12 cellular contexts compared by ENCODE assay signal in the genomic region with DNA sequence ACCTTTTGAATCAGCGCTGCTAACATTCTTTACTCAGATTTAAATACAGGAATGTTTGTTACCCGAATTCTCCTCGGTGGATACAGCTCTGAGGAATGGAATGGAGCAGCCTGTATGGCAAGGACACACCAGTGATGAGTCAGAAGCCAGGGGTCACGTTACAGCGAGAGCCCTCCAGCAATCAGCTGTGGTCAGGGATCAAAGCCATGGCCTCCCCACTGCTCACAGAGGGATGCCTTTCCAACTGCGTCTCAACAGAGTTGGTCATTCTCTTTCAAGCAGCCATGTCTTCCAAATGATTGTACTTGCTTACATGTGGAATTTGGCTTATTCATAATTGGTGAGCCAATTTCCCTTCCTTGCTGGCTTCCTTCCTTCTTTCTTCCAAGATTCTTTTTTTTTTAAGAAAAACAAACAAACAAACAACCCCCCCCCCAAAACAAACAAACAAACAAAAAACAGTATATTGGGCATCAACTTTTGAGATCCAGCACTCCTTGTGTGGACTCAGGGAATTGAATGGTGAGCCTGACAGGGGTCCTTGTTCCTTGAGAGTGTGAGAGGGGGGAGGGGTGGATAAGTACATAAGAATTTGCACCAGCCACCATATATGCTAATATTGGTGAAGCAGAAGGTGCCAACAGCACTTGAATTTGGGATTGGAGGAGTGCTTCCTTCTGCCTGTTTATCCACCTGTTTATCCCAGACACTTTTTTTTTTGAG.
DNase-seq lines count a peak whose midpoint lies in the region; ATAC-seq and TF ChIP-seq lines count a peak whose summit lies in the region.
"Had no signal": no experiment of that assay in that cellular context is flagged by ENCODE, and none has a peak within 500 bp of the region (broad histone marks: within the 10 kb centered on the region; RNA-seq: fewer than 3 reads in every experiment).

No MANE protein-coding gene starts in this region.

- peak overlapping the region; percentile 73 for H3K27ac ChIP-seq in AG04450 (ENCODE audit: low read depth, low read length)
- H3K27ac ChIP-seq in endodermal cell (ENCODE audit: low read depth, low read length) = peak overlapping the region; percentile 85

- CTCF ChIA-PET in AG04450 (lab: Charles Lee) = interaction anchor here (1.0 to 1.8 kb wide), 3 partner anchors 11 to 119 kb away, joined by 3 to 6 read pairs (median 3); no protein-coding TSS in a partner anchor

- peaks cover 67% of the 10 kb centered on the region for H3K4me1 Mint-ChIP-seq in endodermal cell
- H3K4me1 Mint-ChIP-seq in T-helper 2 cell treated with Interferon-gamma antibody and Interleukin-4, amounts not matched to agents 5 μg/mL and 100 μg/mL, for 36 hours (ENCODE audit: low read depth) = no peaks in the 10 kb centered on the region
- H3K4me1 Mint-ChIP-seq: activated T-helper 17 cell treated with anti-CD3 and anti-CD28 coated beads, Interleukin-2, amount 50 U/mL, for 72 hours had no signal

- H3K36me3 ChIP-seq in endodermal cell (ENCODE audit: control insufficient read depth, insufficient read depth, low read length) (no peaks in the 10 kb centered on the region), mucosa of descending colon (ENCODE audit: low read depth) (no peaks in the 10 kb centered on the region)

- H3K4me3 ChIP-seq in AG04450 (ENCODE audit: low read depth, low read length) = no peak overlapping the region
- no peak overlapping the region for H3K4me3 ChIP-seq in endodermal cell (ENCODE audit: low read length)
- H3K4me3 ChIP-seq in mucosa of descending colon = no peak overlapping the region

- H3K27me3 ChIP-seq in AG04450 (ENCODE audit: control insufficient read depth, insufficient read depth, low read length) = no peaks in the 10 kb centered on the region
- H3K27me3 ChIP-seq in endodermal cell (ENCODE audit: control insufficient read depth, insufficient read depth, low read length, poor library complexity, severe bottlenecking) = no peaks in the 10 kb centered on the region

- H3K36me3 Mint-ChIP-seq in endodermal cell (ENCODE audit: low read depth) = peaks cover 3% of the 10 kb centered on the region
- peaks cover 4% of the 10 kb centered on the region for H3K36me3 Mint-ChIP-seq in T-helper 2 cell treated with Interferon-gamma antibody and Interleukin-4, amounts not matched to agents 5 μg/mL and 100 μg/mL, for 36 hours (ENCODE audit: low read depth)
- H3K36me3 Mint-ChIP-seq: natural killer cell had no signal

- peak overlapping the region; percentile 16 for H3K9ac ChIP-seq in endodermal cell (ENCODE audit: extremely low read depth, low read length, poor library complexity, severe bottlenecking)

- no peaks in the 10 kb centered on the region for H3K9me3 Mint-ChIP-seq in endodermal cell
- no peaks in the 10 kb centered on the region for H3K9me3 Mint-ChIP-seq in T-helper 2 cell treated with Interferon-gamma antibody and Interleukin-4, amounts not matched to agents 5 μg/mL and 100 μg/mL, for 36 hours
- H3K9me3 Mint-ChIP-seq: activated T-helper 17 cell treated with anti-CD3 and anti-CD28 coated beads, Interleukin-2, amount 50 U/mL, for 72 hours; CD8-positive, alpha-beta memory T cell; natural killer cell had no signal

- no peak for TF ChIP-seq CTCF in AG04450 (IDR thresholded peaks at IDR 0.05; ENCODE audit: low read depth, low read length)
- no peak for TF ChIP-seq CTCF in endodermal cell (conservative IDR thresholded peaks at IDR 0.05)
- no peak for TF ChIP-seq CTCF in mucosa of descending colon (IDR thresholded peaks at IDR 0.05)

- no peaks in the 10 kb centered on the region; the same call in 1 of the 2 replicates for H3K9me3 ChIP-seq in AG04450 (ENCODE audit: control insufficient read depth, insufficient read depth, low read length)
- no peaks in the 10 kb centered on the region for H3K9me3 ChIP-seq in endodermal cell (ENCODE audit: control insufficient read depth, low read length)
- H3K9me3 ChIP-seq in mucosa of descending colon = no peaks in the 10 kb centered on the region

- H3K4me1 ChIP-seq in endodermal cell (ENCODE audit: control insufficient read depth, insufficient read depth, low read length) (peaks cover 20% of the 10 kb centered on the region), mucosa of descending colon (ENCODE audit: low read depth) (no peaks in the 10 kb centered on the region)

- H3K4me3 Mint-ChIP-seq in endodermal cell = no peak overlapping the region
- H3K4me3 Mint-ChIP-seq in T-helper 2 cell treated with Interferon-gamma antibody and Interleukin-4, amounts not matched to agents 5 μg/mL and 100 μg/mL, for 36 hours = no peak overlapping the region
- H3K4me3 Mint-ChIP-seq: activated T-helper 17 cell treated with anti-CD3 and anti-CD28 coated beads, Interleukin-2, amount 50 U/mL, for 72 hours; CD8-positive, alpha-beta memory T cell; natural killer cell had no signal

- intact Hi-C loops in mucosa of descending colon (cut with DNase I, micrococcal nuclease) = no loop called here

- peak; percentile 100 for DNase-seq in AG04450 (ENCODE audit: low read depth, low spot score)
- peak; percentile 9 for DNase-seq in NCI-H146 treated with DMSO at 0.1 percent for 48 hours (lab: John Stamatoyannopoulos, UW; ENCODE audit: unreplicated experiment)
- peak; percentile 96 for DNase-seq in endodermal cell
- peak in 1 of 3 donors; percentile 20 for DNase-seq in mucosa of descending colon
- no peak for DNase-seq in T-helper 2 cell treated with Interferon-gamma antibody and Interleukin-4, amounts not matched to agents 5 μg/mL and 100 μg/mL, for 36 hours (ENCODE audit: low spot score)
- DNase-seq in COR-L47 (lab: John Stamatoyannopoulos, UW) = no peak
- DNase-seq: CD8-positive, alpha-beta memory T cell; natural killer cell; NCI-H510A treated with DMSO at 0.1 percent for 48 hours had no signal

- no peaks in the 10 kb centered on the region for H3K27me3 Mint-ChIP-seq in endodermal cell (ENCODE audit: insufficient read depth)
- H3K27me3 Mint-ChIP-seq in T-helper 2 cell treated with Interferon-gamma antibody and Interleukin-4, amounts not matched to agents 5 μg/mL and 100 μg/mL, for 36 hours (ENCODE audit: low read depth) = peaks cover 11% of the 10 kb centered on the region
- H3K27me3 Mint-ChIP-seq: activated T-helper 17 cell treated with anti-CD3 and anti-CD28 coated beads, Interleukin-2, amount 50 U/mL, for 72 hours had no signal

- peak; percentile 53 for ATAC-seq in mucosa of descending colon
- no peak for ATAC-seq in HG02623 (IDR thresholded peaks at IDR 0.05; ENCODE audit: unreplicated experiment)
- ATAC-seq in HG02571 (IDR thresholded peaks at IDR 0.05; ENCODE audit: unreplicated experiment) = no peak
- ATAC-seq: activated T-helper 17 cell treated with anti-CD3 and anti-CD28 coated beads, Interleukin-2, amount 50 U/mL, for 72 hours; natural killer cell had no signal

- WGBS in endodermal cell (ENCODE audit: insufficient coverage in 1 of 2, insufficient read length in 1 of 2), 2 experiments = 5 to 11% methylated on average over 5 to 6 of the region's 6 CpGs

- POLR2A ChIA-PET in AG04450 (lab: Yijun Ruan, JAX) = interaction anchor here (0.5 to 1.1 kb wide), 8 partner anchors 10 to 242 kb away, joined by 3 to 7 read pairs (median 4); no protein-coding TSS in a partner anchor

- peak overlapping the region; percentile 85 for H3K27ac Mint-ChIP-seq in endodermal cell
- H3K27ac Mint-ChIP-seq in T-helper 2 cell treated with Interferon-gamma antibody and Interleukin-4, amounts not matched to agents 5 μg/mL and 100 μg/mL, for 36 hours = no peak overlapping the region
- H3K27ac Mint-ChIP-seq: activated T-helper 17 cell treated with anti-CD3 and anti-CD28 coated beads, Interleukin-2, amount 50 U/mL, for 72 hours; CD8-positive, alpha-beta memory T cell; natural killer cell had no signal

Comparison
In these comparisons a context has a peak if more than half of its experiments do, and no peak if none do; other contexts are left out.
1. DNase-seq: peak in AG04450 (single experiment), NCI-H146 treated with DMSO at 0.1 percent for 48 hours (single experiment) and endodermal cell (single experiment); none in T-helper 2 cell treated with Interferon-gamma antibody and Interleukin-4, amounts not matched to agents 5 μg/mL and 100 μg/mL, for 36 hours (single experiment) and COR-L47 (single experiment).